In the genomic region with DNA sequence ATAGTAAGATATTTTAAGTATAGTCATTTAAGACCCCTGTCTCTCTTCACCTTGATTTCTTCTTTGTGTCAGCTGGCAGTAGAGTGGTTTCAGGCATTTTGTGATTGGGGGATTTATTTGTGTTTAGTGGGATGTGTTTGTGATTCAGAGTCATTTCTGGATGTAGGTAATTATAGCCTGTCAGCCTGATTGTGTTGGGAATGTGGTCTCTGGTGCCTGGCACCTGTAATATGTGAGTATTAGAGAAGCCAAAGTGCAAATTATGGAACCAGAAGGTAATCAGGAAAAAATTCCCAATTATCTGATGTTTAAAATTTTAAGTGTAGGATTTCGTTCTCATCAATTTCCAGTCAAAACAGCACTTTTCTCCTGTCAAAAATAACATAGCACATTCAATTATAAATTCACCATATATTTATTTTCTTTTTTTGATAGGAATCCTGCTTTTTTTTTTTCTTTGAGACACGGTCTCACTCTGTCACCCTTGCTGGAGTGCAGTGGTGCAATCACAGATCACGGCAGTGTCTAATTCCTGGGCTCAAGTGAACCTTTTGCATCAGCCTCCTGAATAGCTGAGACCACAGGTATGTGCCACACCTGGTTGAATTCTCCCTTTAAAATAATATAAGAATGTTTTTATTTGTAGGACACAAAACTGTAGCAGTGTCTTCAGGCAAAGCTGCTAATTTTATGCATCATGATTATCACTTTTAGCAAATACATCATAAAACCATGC, we compare ENCODE assay signal across 26 cellular contexts. TPM values are rescaled to one million over a fixed set of nuclear protein-coding genes. Genes with fewer than 3 reads are reported as not detected.
DNase-seq lines count a peak whose midpoint lies in the region; ATAC-seq and TF ChIP-seq lines count a peak whose summit lies in the region.
"Had no signal": no experiment of that assay in that cellular context is flagged by ENCODE, and none has a peak within 500 bp of the region (broad histone marks: within the 10 kb centered on the region; RNA-seq: fewer than 3 reads in every experiment).

No MANE protein-coding gene starts in this region.

- no peak overlapping the region for H2AFZ ChIP-seq in neural cell (ENCODE audit: low read depth, low read length)
- H2AFZ ChIP-seq: neural progenitor cell, parathyroid adenoma had no signal

- ATAC-seq in foreskin keratinocyte (peak; percentile 35), GM18511 (IDR thresholded peaks at IDR 0.05; ENCODE audit: unreplicated experiment) (no peak), HG03378 (IDR thresholded peaks at IDR 0.05; ENCODE audit: unreplicated experiment) (no peak)
- no peak for ATAC-seq in naive thymus-derived CD8-positive, alpha-beta T cell
- ATAC-seq: activated CD8-positive, alpha-beta T cell treated with anti-CD3 and anti-CD28 coated beads for 36 hours; GM12878; right cardiac atrium; upper lobe of right lung had no signal

- no peak for TF ChIP-seq RAD21 in neural cell (conservative IDR thresholded peaks at IDR 0.05)

- H3K4me3 Mint-ChIP-seq in naive thymus-derived CD8-positive, alpha-beta T cell: no peak overlapping the region
- H3K4me3 Mint-ChIP-seq: activated CD8-positive, alpha-beta T cell treated with anti-CD3 and anti-CD28 coated beads for 36 hours; activated naive CD8-positive, alpha-beta T cell treated with anti-CD3 and anti-CD28 coated beads for 36 hours; HFFc6; neural progenitor cell had no signal

- H3K4me2 ChIP-seq in neural cell (ENCODE audit: low read length): no peak overlapping the region
- H3K4me2 ChIP-seq: BLaER1 treated with 17β-estradiol and CSF1 and Interleukin-3, amounts not matched to agents 10 nM and 100 nM; neural progenitor cell had no signal

- H3K36me3 Mint-ChIP-seq in naive thymus-derived CD8-positive, alpha-beta T cell: peaks cover 18 to 49% (median 30%) of the 10 kb centered on the region in 3 donors

- H3K4me1 Mint-ChIP-seq in naive thymus-derived CD8-positive, alpha-beta T cell: peaks cover 0 to 2% (median 0%) of the 10 kb centered on the region in 4 donors
- H3K4me1 Mint-ChIP-seq: neural progenitor cell had no signal

- peak overlapping the region in 5 of 10 donors; percentile 4 to 73 (median 28) for H3K27ac Mint-ChIP-seq in naive thymus-derived CD8-positive, alpha-beta T cell
- H3K27ac Mint-ChIP-seq: activated CD8-positive, alpha-beta T cell treated with anti-CD3 and anti-CD28 coated beads for 36 hours; activated naive CD8-positive, alpha-beta T cell treated with anti-CD3 and anti-CD28 coated beads for 36 hours; HFFc6; neural progenitor cell had no signal

- H3K27me3 ChIP-seq in foreskin keratinocyte (no peaks in the 10 kb centered on the region), neural cell (ENCODE audit: insufficient read depth, low read depth, low read length) (no peaks in the 10 kb centered on the region)
- H3K27me3 ChIP-seq: ascending aorta; BLaER1 treated with 17β-estradiol and CSF1 and Interleukin-3, amounts not matched to agents 10 nM and 100 nM; neural progenitor cell; SJSA1; upper lobe of right lung had no signal

- H3K4me3 ChIP-seq in neural cell (ENCODE audit: low read length): no peak overlapping the region
- H3K4me3 ChIP-seq: ascending aorta; BLaER1 treated with 17β-estradiol and CSF1 and Interleukin-3, amounts not matched to agents 10 nM and 100 nM; GM12878; lung; neural progenitor cell; SJSA1; upper lobe of right lung had no signal

- H3K27me3 Mint-ChIP-seq in naive thymus-derived CD8-positive, alpha-beta T cell: no peaks in the 10 kb centered on the region
- H3K27me3 Mint-ChIP-seq: activated CD8-positive, alpha-beta T cell treated with anti-CD3 and anti-CD28 coated beads for 36 hours; activated naive CD8-positive, alpha-beta T cell treated with anti-CD3 and anti-CD28 coated beads for 36 hours had no signal

- TF ChIP-seq EP300 in neural cell (conservative IDR thresholded peaks at IDR 0.05; ENCODE audit: poor library complexity, severe bottlenecking): no peak

- H3K79me2 ChIP-seq in neural cell (replicated peaks; ENCODE audit: insufficient read depth, low read length): no peaks in the 10 kb centered on the region
- H3K79me2 ChIP-seq: parathyroid adenoma had no signal

- in situ Hi-C loops in Caki2 (cut with HindIII; ENCODE audit: low pct_unique_long_range_greater_than_20kb, low sequenced_read_pairs): no loop called here

- TF ChIP-seq CTCF in foreskin keratinocyte (conservative IDR thresholded peaks at IDR 0.05): no peak
- TF ChIP-seq CTCF in neural cell (IDR thresholded peaks at IDR 0.05; ENCODE audit: poor library complexity, severe bottlenecking): no peak

- no peaks in the 10 kb centered on the region for H3K9me3 ChIP-seq in neural cell (ENCODE audit: low read length)
- H3K9me3 ChIP-seq: ascending aorta; BLaER1 treated with 17β-estradiol and CSF1 and Interleukin-3, amounts not matched to agents 10 nM and 100 nM; SJSA1; upper lobe of right lung had no signal

- POLR2A ChIA-PET in naive thymus-derived CD8-positive, alpha-beta T cell (lab: Charles Lee): no interaction called here

- H3K9me3 Mint-ChIP-seq in naive thymus-derived CD8-positive, alpha-beta T cell: peaks cover 0 to 6% (median 2%) of the 10 kb centered on the region in 9 donors
- H3K9me3 Mint-ChIP-seq: activated CD8-positive, alpha-beta T cell treated with anti-CD3 and anti-CD28 coated beads for 36 hours; neural progenitor cell had no signal

- peak; percentile 62 for DNase-seq in Caki2 (ENCODE audit: low read depth)
- peak; percentile 76 for DNase-seq in NCI-H2227 treated with DMSO at 0.1 percent for 48 hours (lab: John Stamatoyannopoulos, UW)
- DNase-seq in foreskin keratinocyte: peak; percentile 17 to 58
- no peak for DNase-seq in naive thymus-derived CD8-positive, alpha-beta T cell
- DNase-seq: activated CD4-positive, CD25-positive, alpha-beta regulatory T cell treated with anti-CD3 and anti-CD28 coated beads, Interleukin-2, amount 50 U/mL, for 72 hours; activated CD8-positive, alpha-beta T cell treated with anti-CD3 and anti-CD28 coated beads for 36 hours; activated naive CD8-positive, alpha-beta T cell treated with anti-CD3 and anti-CD28 coated beads for 36 hours; caudate nucleus; HFFc6; hypothalamus; NCI-H1092; NCI-H2029 treated with DMSO at 0.1 percent for 48 hours; NCI-H748 treated with DMSO at 0.1 percent for 48 hours; right cardiac atrium; T-helper 1 cell; upper lobe of right lung had no signal

- H3K27ac ChIP-seq in foreskin keratinocyte: no peak overlapping the region
- no peak overlapping the region for H3K27ac ChIP-seq in neural cell (ENCODE audit: low read length)
- H3K27ac ChIP-seq: ascending aorta; BLaER1 treated with 17β-estradiol and CSF1 and Interleukin-3, amounts not matched to agents 10 nM and 100 nM; neural progenitor cell; parathyroid adenoma; SJSA1; upper lobe of right lung had no signal

- no peaks in the 10 kb centered on the region for H3K9me2 ChIP-seq in neural cell (ENCODE audit: insufficient read depth, low read length)

- H3K4me1 ChIP-seq in foreskin keratinocyte: peaks cover 8% of the 10 kb centered on the region
- H3K4me1 ChIP-seq: ascending aorta, neural progenitor cell, parathyroid adenoma, SJSA1, upper lobe of right lung had no signal

- H4K20me1 ChIP-seq in neural cell (ENCODE audit: insufficient read depth): no peaks in the 10 kb centered on the region
- H4K20me1 ChIP-seq: BLaER1 treated with 17β-estradiol and CSF1 and Interleukin-3, amounts not matched to agents 10 nM and 100 nM had no signal

- H3K36me3 ChIP-seq in neural cell (ENCODE audit: insufficient read depth, low read length): no peaks in the 10 kb centered on the region
- H3K36me3 ChIP-seq: neural progenitor cell, SJSA1 had no signal

- no peak overlapping the region for H3K9ac ChIP-seq in neural cell (ENCODE audit: low read length)
- H3K9ac ChIP-seq: BLaER1 treated with 17β-estradiol and CSF1 and Interleukin-3, amounts not matched to agents 10 nM and 100 nM; neural progenitor cell; parathyroid adenoma had no signal

- no peaks in the 10 kb centered on the region for H3F3A ChIP-seq in neural cell (ENCODE audit: insufficient read depth, low read length, poor library complexity, severe bottlenecking)

TF ChIP-seq in neural cell, 6 proteins besides CTCF, POLR2A, EP300 and RAD21:
- no peak for TF ChIP-seq TAF1 (IDR thresholded peaks at IDR 0.05; ENCODE audit: low read depth)
- TF ChIP-seq POLR2AphosphoS5 (IDR thresholded peaks at IDR 0.05): peak; percentile 63

RNA-seq across cellular contexts. Expression of a gene that starts 42.7 kb away (rescaled TPM):
- total RNA-seq in Caki2 (2014; rRNA removed; shearing (Covaris generic); ENCODE audit: low replicate concordance): 9.3 and 12.9 TPM in 2 replicates
- 4.4 and 4.7 TPM in 2 replicates for total RNA-seq in foreskin keratinocyte
- polyA plus RNA-seq in foreskin keratinocyte (3.1 and 3.3 TPM in 2 replicates), neural cell (20.9 and 22.4 TPM in 2 replicates)
- polyA minus RNA-seq in neural cell: 12.5 and 17.8 TPM in 2 replicates
- total RNA-seq in naive thymus-derived CD8-positive, alpha-beta T cell: 10 to 100 TPM; 87.6 to 89.9 TPM
- 100 to 1,000 TPM; 121 to 182 (median 175) TPM for polyA plus RNA-seq in naive thymus-derived CD8-positive, alpha-beta T cell
- total RNA-seq: ascending aorta had no signal

Comparison
In these comparisons a context has a peak if more than half of its experiments do, and no peak if none do; other contexts are left out.
1. DNase-seq: peak in Caki2 (single experiment), NCI-H2227 treated with DMSO at 0.1 percent for 48 hours (single experiment) and foreskin keratinocyte (2 of 2); none in naive thymus-derived CD8-positive, alpha-beta T cell (0 of 10).